22 cellular contexts compared by ENCODE assay signal in the genomic region with DNA sequence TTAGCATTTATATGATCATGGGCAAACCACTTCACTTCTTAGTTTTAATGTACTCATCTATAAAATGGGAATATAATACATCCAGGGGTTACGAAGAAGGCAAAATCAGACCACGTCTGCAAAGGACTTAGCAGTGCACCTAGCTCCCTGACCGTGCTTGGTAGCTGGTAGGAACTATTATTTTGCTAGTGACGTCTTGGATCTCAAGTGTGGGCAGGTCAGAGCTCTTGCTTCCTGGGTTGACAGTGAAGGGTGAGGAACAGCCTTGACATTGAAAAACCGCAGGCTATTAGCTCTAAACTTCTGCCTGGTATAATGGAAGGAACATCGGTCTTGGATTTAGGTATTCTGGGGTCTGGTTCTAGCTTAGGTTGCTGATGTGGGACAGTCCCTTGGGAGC.
A peak's percentile ranks its signal among the peaks of the same experiment; 100 is the strongest.
DNase-seq lines count a peak whose midpoint lies in the region; ATAC-seq and TF ChIP-seq lines count a peak whose summit lies in the region.
"Had no signal": no experiment of that assay in that cellular context is flagged by ENCODE, and none has a peak within 500 bp of the region (broad histone marks: within the 10 kb centered on the region; RNA-seq: fewer than 3 reads in every experiment).

No MANE protein-coding gene starts in this region.

- no peaks in the 10 kb centered on the region for H4K20me1 ChIP-seq in DND-41 (ENCODE audit: insufficient read depth, low read length)

- H3K4me1 ChIP-seq in DND-41 (ENCODE audit: insufficient read depth, low read length) (peaks cover 21% of the 10 kb centered on the region), spleen (no peaks in the 10 kb centered on the region)

- TF ChIP-seq POLR2A in spleen (IDR thresholded peaks at IDR 0.05), result no peak

- peaks cover 7% of the 10 kb centered on the region for H3K27me3 Mint-ChIP-seq in endothelial cell (ENCODE audit: unreplicated experiment)
- H3K27me3 Mint-ChIP-seq: activated CD4-positive, alpha-beta memory T cell treated with anti-CD3 and anti-CD28 coated beads, Interleukin-2, amount 10 ng/mL, durations not matched to agents 7 days and 5 days; activated naive CD4-positive, alpha-beta T cell treated with anti-CD3 and anti-CD28 coated beads, Interleukin-2, amount 50 U/mL, for 24 hours; stimulated activated memory B cell treated with anti-CD40 and anti-IgM and Interleukin-4, amounts not matched to agents 10 μg/mL and 1 μg/mL and 100 μg/mL, for 72 hours had no signal

- no peaks in the 10 kb centered on the region for H3K79me2 ChIP-seq in DND-41 (ENCODE audit: insufficient read depth, low read length)

- H3K4me2 ChIP-seq in DND-41 (ENCODE audit: insufficient read depth, low read length), result no peak overlapping the region
- H3K4me2 ChIP-seq: neural progenitor cell had no signal

- intact Hi-C loops in spleen (cut with DNase I; ENCODE audit: low total_unique reads), result no loop called here

- H2AFZ ChIP-seq in DND-41 (ENCODE audit: low read depth, low read length), result no peak overlapping the region
- H2AFZ ChIP-seq: neural progenitor cell had no signal

- H3K9ac ChIP-seq in DND-41 (ENCODE audit: low read depth, low read length), result no peak overlapping the region
- H3K9ac ChIP-seq: neural progenitor cell had no signal

- no peaks in the 10 kb centered on the region for H3K36me3 Mint-ChIP-seq in endothelial cell (ENCODE audit: low read depth, unreplicated experiment)
- H3K36me3 Mint-ChIP-seq: activated naive CD4-positive, alpha-beta T cell treated with anti-CD3 and anti-CD28 coated beads, Interleukin-2, amount 50 U/mL, for 24 hours; neural progenitor cell; stimulated activated memory B cell treated with anti-CD40 and anti-IgM and Interleukin-4, amounts not matched to agents 10 μg/mL and 1 μg/mL and 100 μg/mL, for 72 hours had no signal

- 76 to 91% (median 83%) methylated on average over 6 of the region's 6 CpGs for WGBS in spleen, 5 donors

- DNase-seq in DND-41 (no peak), endothelial cell (ENCODE audit: low spot score) (no peak), spleen (peak; percentile 3), NCI-H2171 (lab: John Stamatoyannopoulos, UW) (no peak), AG08396 (ENCODE audit: low spot score) (no peak), NCI-H526 (lab: John Stamatoyannopoulos, UW) (no peak)
- DNase-seq: activated CD4-positive, alpha-beta memory T cell treated with anti-CD3 and anti-CD28 coated beads, Interleukin-2, amount 10 ng/mL, durations not matched to agents 7 days and 5 days; activated CD4-positive, CD25-positive, alpha-beta regulatory T cell treated with anti-CD3 and anti-CD28 coated beads, Interleukin-2, amount 50 U/mL, for 72 hours; effector CD8-positive, alpha-beta T cell; glutamatergic neuron; H9; NCI-H2081 treated with DMSO at 0.1 percent for 48 hours; posterior cingulate gyrus; stimulated activated CD4-positive, alpha-beta T cell treated with anti-CD3 and anti-CD28 coated beads, Interleukin-4, amount 100 ng/mL, for 24 hours had no signal

- no peak overlapping the region for H3K4me3 Mint-ChIP-seq in endothelial cell (ENCODE audit: unreplicated experiment)
- H3K4me3 Mint-ChIP-seq: activated CD4-positive, alpha-beta memory T cell treated with anti-CD3 and anti-CD28 coated beads, Interleukin-2, amount 10 ng/mL, durations not matched to agents 7 days and 5 days; activated naive CD4-positive, alpha-beta T cell treated with anti-CD3 and anti-CD28 coated beads, Interleukin-2, amount 50 U/mL, for 24 hours; H9; neural progenitor cell; stimulated activated memory B cell treated with anti-CD40 and anti-IgM and Interleukin-4, amounts not matched to agents 10 μg/mL and 1 μg/mL and 100 μg/mL, for 72 hours; T-helper 1 cell treated with Interleukin-12 subunit alpha and Interleukin-12 subunit beta and Interleukin-4 antibody, amounts not matched to agents 30 μg/mL and 1 μg/mL, for 36 hours had no signal

- H3K36me3 ChIP-seq in DND-41 (ENCODE audit: insufficient read depth, low read length), result no peaks in the 10 kb centered on the region
- no peaks in the 10 kb centered on the region for H3K36me3 ChIP-seq in spleen
- H3K36me3 ChIP-seq: neural progenitor cell, SJSA1 had no signal

- H3K9me3 ChIP-seq in DND-41 (ENCODE audit: insufficient read depth, low read length, severe bottlenecking), result no peaks in the 10 kb centered on the region
- H3K9me3 ChIP-seq in spleen, result no peaks in the 10 kb centered on the region
- H3K9me3 ChIP-seq: SJSA1 had no signal

- no peak for TF ChIP-seq CTCF in C4-2B (conservative IDR thresholded peaks at IDR 0.05)
- no peak for TF ChIP-seq CTCF in DND-41 (IDR thresholded peaks at IDR 0.05; ENCODE audit: borderline replicate concordance, extremely low read depth, low read length, poor library complexity, severe bottlenecking)
- no peak for TF ChIP-seq CTCF in endothelial cell (IDR thresholded peaks at IDR 0.05; ENCODE audit: unreplicated experiment)
- TF ChIP-seq CTCF in spleen (IDR thresholded peaks at IDR 0.05 in 8 of 11, conservative IDR thresholded peaks at IDR 0.05 in 3 of 11), result no peak

- H3K4me1 Mint-ChIP-seq in endothelial cell (ENCODE audit: unreplicated experiment), result peaks cover 7% of the 10 kb centered on the region
- H3K4me1 Mint-ChIP-seq: activated naive CD4-positive, alpha-beta T cell treated with anti-CD3 and anti-CD28 coated beads, Interleukin-2, amount 50 U/mL, for 24 hours had no signal

- ATAC-seq in DND-41 (ENCODE audit: insufficient read depth, low read depth), result no peak
- ATAC-seq: sciatic nerve; stimulated activated memory B cell treated with anti-CD40 and anti-IgM and Interleukin-4, amounts not matched to agents 10 μg/mL and 1 μg/mL and 100 μg/mL, for 72 hours had no signal

- H3K27ac ChIP-seq in C4-2B, result peak overlapping the region; percentile 26
- peak overlapping the region; percentile 54; the same call in 1 of the 2 replicates for H3K27ac ChIP-seq in DND-41 (ENCODE audit: low read length)
- no peak overlapping the region for H3K27ac ChIP-seq in spleen
- H3K27ac ChIP-seq: neural progenitor cell, SJSA1 had no signal

- peak overlapping the region; percentile 7 for H3K27ac Mint-ChIP-seq in endothelial cell (ENCODE audit: unreplicated experiment)
- H3K27ac Mint-ChIP-seq: activated CD4-positive, alpha-beta memory T cell treated with anti-CD3 and anti-CD28 coated beads, Interleukin-2, amount 10 ng/mL, durations not matched to agents 7 days and 5 days; activated naive CD4-positive, alpha-beta T cell treated with anti-CD3 and anti-CD28 coated beads, Interleukin-2, amount 50 U/mL, for 24 hours; activated T-helper 2 cell treated with anti-CD3 and anti-CD28 coated beads, Interferon-gamma antibody, Interleukin-2, Interleukin-4, amounts not matched to agents 10 μg/mL and 5 μg/mL and 100 μg/mL, durations not matched to agents 14 hours and 24 hours and 36 hours; neural progenitor cell; stimulated activated memory B cell treated with anti-CD40 and anti-IgM and Interleukin-4, amounts not matched to agents 10 μg/mL and 1 μg/mL and 100 μg/mL, for 72 hours; T-helper 1 cell treated with Interleukin-12 subunit alpha and Interleukin-12 subunit beta and Interleukin-4 antibody, amounts not matched to agents 30 μg/mL and 1 μg/mL, for 36 hours had no signal

- H3K27me3 ChIP-seq in DND-41 (ENCODE audit: insufficient read depth, low read length, poor library complexity), result no peaks in the 10 kb centered on the region
- no peaks in the 10 kb centered on the region for H3K27me3 ChIP-seq in spleen (replicated peaks in 1 of 7)
- H3K27me3 ChIP-seq: neural progenitor cell, SJSA1 had no signal

- no peaks in the 10 kb centered on the region for H3K9me3 Mint-ChIP-seq in endothelial cell (ENCODE audit: unreplicated experiment)
- H3K9me3 Mint-ChIP-seq: activated CD4-positive, alpha-beta memory T cell treated with anti-CD3 and anti-CD28 coated beads, Interleukin-2, amount 10 ng/mL, durations not matched to agents 7 days and 5 days; activated naive CD4-positive, alpha-beta T cell treated with anti-CD3 and anti-CD28 coated beads, Interleukin-2, amount 50 U/mL, for 24 hours; activated T-helper 2 cell treated with anti-CD3 and anti-CD28 coated beads, Interferon-gamma antibody, Interleukin-2, Interleukin-4, amounts not matched to agents 10 μg/mL and 5 μg/mL and 100 μg/mL, durations not matched to agents 14 hours and 24 hours and 36 hours; H9; neural progenitor cell; stimulated activated memory B cell treated with anti-CD40 and anti-IgM and Interleukin-4, amounts not matched to agents 10 μg/mL and 1 μg/mL and 100 μg/mL, for 72 hours; T-helper 1 cell treated with Interleukin-12 subunit alpha and Interleukin-12 subunit beta and Interleukin-4 antibody, amounts not matched to agents 30 μg/mL and 1 μg/mL, for 36 hours had no signal

- H3K4me3 ChIP-seq in DND-41 (ENCODE audit: low read depth in 1 of 2, low read length in 2 of 2), result no peak overlapping the region
- H3K4me3 ChIP-seq in spleen, result no peak overlapping the region
- H3K4me3 ChIP-seq: neural progenitor cell, SJSA1 had no signal

Comparison
In these comparisons a context has a peak if more than half of its experiments do, and no peak if none do; other contexts are left out.
1. H3K27ac ChIP-seq: peak in C4-2B (single experiment) and DND-41 (single experiment); none in spleen (0 of 8).